ENCODE assay signal across 15 cellular contexts in the genomic region with DNA sequence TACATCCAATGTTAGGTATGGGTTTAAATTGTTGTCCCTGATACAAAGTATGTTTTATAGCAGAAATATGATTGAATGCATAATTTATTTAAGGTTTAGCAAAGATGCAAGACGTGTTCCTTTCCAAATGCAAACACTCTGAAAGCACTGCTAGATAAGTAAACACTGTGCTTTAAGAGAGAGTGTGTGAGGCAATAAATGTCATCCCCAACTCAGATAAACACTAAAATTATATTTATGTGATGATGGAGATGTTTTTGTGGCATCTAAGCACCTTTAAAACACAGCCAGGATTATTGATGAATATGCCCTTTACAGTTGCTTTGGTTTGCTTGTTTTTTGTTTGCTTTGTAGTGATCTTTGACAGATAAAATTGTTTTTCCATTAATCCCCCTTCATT.
A peak's percentile ranks its signal among the peaks of the same experiment; 100 is the strongest.
DNase-seq lines count a peak whose midpoint lies in the region; ATAC-seq, FAIRE-seq and TF ChIP-seq lines count a peak whose summit lies in the region.
"Had no signal": no experiment of that assay in that cellular context is flagged by ENCODE, and none has a peak within 500 bp of the region (broad histone marks: within the 10 kb centered on the region; RNA-seq: fewer than 3 reads in every experiment).

No MANE protein-coding gene starts in this region.

- ATAC-seq in GM19023 (IDR thresholded peaks at IDR 0.05; ENCODE audit: unreplicated experiment): no peak

- H3K79me2 ChIP-seq in KMS-11 (ENCODE audit: insufficient read depth, low read depth): no peaks in the 10 kb centered on the region

- H3K4me2 ChIP-seq in KMS-11: peak overlapping the region; percentile 20

- no peak overlapping the region for H2AFZ ChIP-seq in KMS-11 (ENCODE audit: low read depth)

- no peaks in the 10 kb centered on the region for H4K20me1 ChIP-seq in KMS-11 (ENCODE audit: insufficient read depth)

- intact Hi-C loops in tibial artery (cut with DNase I; ENCODE audit: low total_unique reads): no loop called here

- DNase-seq in NCI-H510A treated with DMSO at 0.1 percent for 48 hours (lab: John Stamatoyannopoulos, UW): peak; percentile 39
- no peak for DNase-seq in NCI-H510A (lab: John Stamatoyannopoulos, UW)
- peak; percentile 44 to 56 for DNase-seq in NCI-H526 (lab: John Stamatoyannopoulos, UW)
- DNase-seq in HTR-8/SVneo (ENCODE audit: insufficient read length, low spot score): no peak
- no peak for DNase-seq in tibial artery
- DNase-seq: BE2C; Caco-2; CD4-positive, alpha-beta T cell; H7; NCI-H2029 treated with DMSO at 0.1 percent for 48 hours; RPMI8226 had no signal

- H3K27me3 ChIP-seq in KMS-11 (ENCODE audit: insufficient read depth, low read depth): no peaks in the 10 kb centered on the region
- no peaks in the 10 kb centered on the region for H3K27me3 ChIP-seq in endocrine pancreas (ENCODE audit: control insufficient read depth, insufficient read depth, low read length)
- no peaks in the 10 kb centered on the region for H3K27me3 ChIP-seq in tibial artery
- H3K27me3 ChIP-seq: BE2C had no signal

- H3K4me3 ChIP-seq in KMS-11 (IDR thresholded peaks at IDR 0.05; ENCODE audit: insufficient read depth, low read depth, low read length): no peak overlapping the region
- H3K4me3 ChIP-seq in endocrine pancreas (ENCODE audit: control insufficient read depth, insufficient read depth, low read length): peak overlapping the region; percentile 18
- H3K4me3 ChIP-seq in tibial artery: no peak overlapping the region

- peaks cover 49% of the 10 kb centered on the region for H3K4me1 ChIP-seq in KMS-11 (ENCODE audit: low read depth, poor library complexity, severe bottlenecking)
- peaks cover 24% of the 10 kb centered on the region for H3K4me1 ChIP-seq in endocrine pancreas (ENCODE audit: control insufficient read depth, insufficient read depth, low read length)
- H3K4me1 ChIP-seq in tibial artery: no peaks in the 10 kb centered on the region
- H3K4me1 ChIP-seq: Caco-2 had no signal

- TF ChIP-seq CTCF in KMS-11 (conservative IDR thresholded peaks at IDR 0.05; ENCODE audit: low read depth, low read length): no peak
- no peak for TF ChIP-seq CTCF in tibial artery (IDR thresholded peaks at IDR 0.05)

- no peak for FAIRE-seq in HTR-8/SVneo (lab: Jason Lieb, UNC)

- no peak overlapping the region for H3K9ac ChIP-seq in KMS-11
- no peak overlapping the region for H3K9ac ChIP-seq in endocrine pancreas (ENCODE audit: control insufficient read depth, insufficient read depth, low read length)

- H3K36me3 ChIP-seq in KMS-11 (ENCODE audit: insufficient read depth) (no peaks in the 10 kb centered on the region), endocrine pancreas (ENCODE audit: control insufficient read depth, insufficient read depth, low read length) (no peaks in the 10 kb centered on the region), tibial artery (no peaks in the 10 kb centered on the region)
- H3K36me3 ChIP-seq: BE2C had no signal

- no peak overlapping the region for H3K27ac ChIP-seq in KMS-11
- no peak overlapping the region for H3K27ac ChIP-seq in tibial artery
- H3K27ac ChIP-seq: HL-60 had no signal

- H3K9me3 ChIP-seq in endocrine pancreas (ENCODE audit: control insufficient read depth, low read length): no peaks in the 10 kb centered on the region
- no peaks in the 10 kb centered on the region for H3K9me3 ChIP-seq in tibial artery
- H3K9me3 ChIP-seq: BE2C, Caco-2 had no signal

Comparison
In these comparisons a context has a peak if more than half of its experiments do, and no peak if none do; other contexts are left out.
1. DNase-seq: peak in NCI-H510A treated with DMSO at 0.1 percent for 48 hours (single experiment) and NCI-H526 (2 of 2); none in NCI-H510A (single experiment), HTR-8/SVneo (single experiment) and tibial artery (0 of 2).